In genomic region chr4:184111433-184111832, GRCh38 we compare ENCODE assay signal across 20 cellular contexts.
DNase-seq lines count a peak whose midpoint lies in the region; ATAC-seq and TF ChIP-seq lines count a peak whose summit lies in the region.
"Had no signal": no experiment of that assay in that cellular context is flagged by ENCODE, and none has a peak within 500 bp of the region (broad histone marks: within the 10 kb centered on the region; RNA-seq: fewer than 3 reads in every experiment).

No MANE protein-coding gene starts in this region.

- no peak overlapping the region for H3K4me3 Mint-ChIP-seq in osteocyte (ENCODE audit: unreplicated experiment)
- H3K4me3 Mint-ChIP-seq in activated naive CD8-positive, alpha-beta T cell treated with anti-CD3 and anti-CD28 coated beads, Interleukin-2, amount 50 U/mL, for 24 hours = no peak overlapping the region
- H3K4me3 Mint-ChIP-seq: CD4-positive, alpha-beta T cell; GM23338; H9 had no signal

- H3K27ac ChIP-seq in lung (ENCODE audit: low read depth in 1 of 2, low read length in 1 of 2) = no peak overlapping the region
- no peak overlapping the region for H3K27ac ChIP-seq in substantia nigra (ENCODE audit: low read depth, low read length, poor library complexity, severe bottlenecking)
- H3K27ac ChIP-seq: 22Rv1; BLaER1 treated with 17β-estradiol and CSF1 and Interleukin-3, amounts not matched to agents 10 nM and 100 nM had no signal

- H3K4me3 ChIP-seq in lung = no peak overlapping the region
- H3K4me3 ChIP-seq: BLaER1 treated with 17β-estradiol and CSF1 and Interleukin-3, amounts not matched to agents 10 nM and 100 nM; GM23338 had no signal

- H3K4me1 ChIP-seq in lung (ENCODE audit: control insufficient read depth in 2 of 2, insufficient read depth in 2 of 2, low read length in 2 of 2) = no peaks in the 10 kb centered on the region
- H3K4me1 ChIP-seq: BE2C had no signal

- intact Hi-C loops in Right ventricle myocardium inferior (cut with DNase I) (no loop called here), left cardiac atrium (cut with DNase I) (no loop called here)

- H3K36me3 Mint-ChIP-seq in osteocyte (ENCODE audit: unreplicated experiment) = no peaks in the 10 kb centered on the region
- H3K36me3 Mint-ChIP-seq in activated naive CD8-positive, alpha-beta T cell treated with anti-CD3 and anti-CD28 coated beads, Interleukin-2, amount 50 U/mL, for 24 hours (ENCODE audit: low read depth) = no peaks in the 10 kb centered on the region
- H3K36me3 Mint-ChIP-seq: CD14-positive monocyte had no signal

- H3K9me3 ChIP-seq in lung (ENCODE audit: control insufficient read depth in 2 of 2, insufficient read depth in 1 of 2, low read length in 1 of 2) = peaks cover 0 to 5% of the 10 kb centered on the region in 2 donors
- H3K9me3 ChIP-seq: BE2C had no signal

- DNase-seq in Right ventricle myocardium inferior (ENCODE audit: missing footprints) (no peak), left cardiac atrium (no peak), lung (ENCODE audit: low spot score) (peak; percentile 2), osteocyte (ENCODE audit: extremely low spot score, unreplicated experiment) (peak; percentile 71), substantia nigra (lab: John Stamatoyannopoulos, UW) (no peak)
- no peak for DNase-seq in activated naive CD8-positive, alpha-beta T cell treated with anti-CD3 and anti-CD28 coated beads, Interleukin-2, amount 50 U/mL, for 24 hours
- DNase-seq: AML-193; BE2C; Calu3; CD4-positive, alpha-beta T cell; COR-L47; DMS53; DMS79 treated with DMSO at 0.1 percent for 48 hours; GF-D8; H9 had no signal

- H3K27me3 Mint-ChIP-seq in osteocyte (ENCODE audit: unreplicated experiment) = peaks cover 4% of the 10 kb centered on the region
- peaks cover 2% of the 10 kb centered on the region for H3K27me3 Mint-ChIP-seq in activated naive CD8-positive, alpha-beta T cell treated with anti-CD3 and anti-CD28 coated beads, Interleukin-2, amount 50 U/mL, for 24 hours

- H3K36me3 ChIP-seq in lung (ENCODE audit: control insufficient read depth in 2 of 2, insufficient read depth in 2 of 2, low read length in 2 of 2) = no peaks in the 10 kb centered on the region
- H3K36me3 ChIP-seq: BE2C; BLaER1 treated with 17β-estradiol and CSF1 and Interleukin-3, amounts not matched to agents 10 nM and 100 nM had no signal

- no peaks in the 10 kb centered on the region for H3K27me3 ChIP-seq in lung (ENCODE audit: control insufficient read depth, insufficient read depth)
- H3K27me3 ChIP-seq: BE2C; BLaER1 treated with 17β-estradiol and CSF1 and Interleukin-3, amounts not matched to agents 10 nM and 100 nM had no signal

- H3K4me1 Mint-ChIP-seq in osteocyte (ENCODE audit: unreplicated experiment) = no peaks in the 10 kb centered on the region
- H3K4me1 Mint-ChIP-seq in activated naive CD8-positive, alpha-beta T cell treated with anti-CD3 and anti-CD28 coated beads, Interleukin-2, amount 50 U/mL, for 24 hours = no peaks in the 10 kb centered on the region
- H3K4me1 Mint-ChIP-seq: CD14-positive monocyte, GM23338, H9 had no signal

- no peak overlapping the region for H3K27ac Mint-ChIP-seq in osteocyte (ENCODE audit: unreplicated experiment)
- no peak overlapping the region for H3K27ac Mint-ChIP-seq in activated naive CD8-positive, alpha-beta T cell treated with anti-CD3 and anti-CD28 coated beads, Interleukin-2, amount 50 U/mL, for 24 hours
- H3K27ac Mint-ChIP-seq: CD14-positive monocyte; CD4-positive, alpha-beta T cell; GM23338 had no signal

- no peak for TF ChIP-seq CTCF in lung (IDR thresholded peaks at IDR 0.05; ENCODE audit: control extremely low read depth, extremely low read depth)
- no peak for TF ChIP-seq CTCF in osteocyte (IDR thresholded peaks at IDR 0.05)

- peak; percentile 26 for ATAC-seq in Right ventricle myocardium inferior
- ATAC-seq in left cardiac atrium = no peak
- ATAC-seq in lung (ENCODE audit: insufficient read depth, low FRiP score) = no peak
- ATAC-seq in activated naive CD8-positive, alpha-beta T cell treated with anti-CD3 and anti-CD28 coated beads, Interleukin-2, amount 50 U/mL, for 24 hours = no peak
- ATAC-seq: GM23338, HCT116 had no signal

- WGBS in lung, 2 donors = 91 to 94% methylated on average over 6 of the region's 6 CpGs

- peaks cover 4% of the 10 kb centered on the region for H3K9me3 Mint-ChIP-seq in osteocyte (ENCODE audit: unreplicated experiment)
- no peaks in the 10 kb centered on the region for H3K9me3 Mint-ChIP-seq in activated naive CD8-positive, alpha-beta T cell treated with anti-CD3 and anti-CD28 coated beads, Interleukin-2, amount 50 U/mL, for 24 hours
- H3K9me3 Mint-ChIP-seq: CD4-positive, alpha-beta T cell; GM23338; H9 had no signal

Comparison
In these comparisons a context has a peak if more than half of its experiments do, and no peak if none do; other contexts are left out.
1. DNase-seq: peak in lung (single experiment) and osteocyte (single experiment); none in Right ventricle myocardium inferior (single experiment), left cardiac atrium (single experiment), activated naive CD8-positive, alpha-beta T cell treated with anti-CD3 and anti-CD28 coated beads, Interleukin-2, amount 50 U/mL, for 24 hours (single experiment) and substantia nigra (0 of 49).